In the genomic region with DNA sequence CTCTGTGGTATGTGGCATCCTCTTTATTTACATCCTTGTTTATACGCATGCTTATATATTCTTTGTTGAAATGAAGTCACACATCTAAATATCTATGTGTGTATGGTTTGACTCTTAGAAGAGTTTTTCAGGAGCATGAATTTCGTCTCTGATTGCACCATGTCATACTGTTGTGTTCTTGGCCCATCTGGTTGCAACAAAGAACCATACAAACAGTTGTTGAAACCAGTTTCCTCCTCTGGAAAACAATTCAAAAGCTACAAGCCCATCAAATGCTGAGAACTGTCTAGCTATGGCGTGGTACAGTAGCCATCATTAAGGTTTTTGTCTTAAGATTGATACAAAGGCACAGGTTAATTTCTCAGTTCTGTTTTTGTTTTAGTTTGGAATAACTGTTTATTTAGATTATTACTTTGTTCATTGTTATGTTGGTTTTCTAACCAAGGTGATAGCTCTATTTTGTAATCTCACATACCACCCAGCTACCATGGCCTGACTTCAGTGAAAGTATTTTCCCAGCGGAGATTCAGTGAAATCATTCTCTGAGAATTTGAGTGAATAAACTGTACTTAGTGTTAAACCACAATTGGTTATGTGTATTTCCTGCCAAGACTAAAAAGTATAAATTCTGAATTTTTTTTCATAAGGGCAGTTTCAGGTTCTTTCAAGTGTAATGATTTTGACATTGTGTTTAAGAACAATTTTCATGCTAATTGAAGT, we compare ENCODE assay signal across 27 cellular contexts.
DNase-seq lines count a peak whose midpoint lies in the region; ATAC-seq, FAIRE-seq and TF ChIP-seq lines count a peak whose summit lies in the region.
"Had no signal": no experiment of that assay in that cellular context is flagged by ENCODE, and none has a peak within 500 bp of the region (broad histone marks: within the 10 kb centered on the region; RNA-seq: fewer than 3 reads in every experiment).

No MANE protein-coding gene starts in this region.

- peak; percentile 18 for DNase-seq in GM04504 (ENCODE audit: low read depth)
- DNase-seq in amniotic epithelial cell (ENCODE audit: low read depth), result peak; percentile 96
- peak; percentile 51 for DNase-seq in fibroblast of villous mesenchyme (ENCODE audit: low read depth)
- peak; percentile 41 for DNase-seq in stromal cell of bone marrow (ENCODE audit: low read depth)
- no peak for DNase-seq in activated CD8-positive, alpha-beta memory T cell treated with anti-CD3 and anti-CD28 coated beads, Interleukin-2, amount 10 ng/mL, durations not matched to agents 7 days and 5 days
- no peak for DNase-seq in GM19239 (ENCODE audit: insufficient read length, low spot score)
- no peak for DNase-seq in iPS-NIHi11 (ENCODE audit: low spot score)
- DNase-seq: activated CD4-positive, alpha-beta T cell treated with anti-CD3 and anti-CD28 coated beads, Interleukin-2, amount 50 U/mL, for 4 hours; activated naive CD4-positive, alpha-beta T cell treated with anti-CD3 and anti-CD28 coated beads, Interleukin-2, amount 10 ng/mL, durations not matched to agents 7 days and 5 days; activated T-cell treated with anti-CD3 and anti-CD28 coated beads, Interleukin-2, amount 50 U/mL, for 1 hour; BE2C; body of pancreas; Calu3; gastrocnemius medialis; MM.1S; NCI-H1694; NCI-H774; PC-9; psoas muscle; SJCRH30; stimulated activated CD4-positive, alpha-beta T cell treated with anti-CD3 and anti-CD28 coated beads, Interleukin-15, amount 100 ng/mL, for 24 hours had no signal

- H3K4me1 Mint-ChIP-seq in activated CD8-positive, alpha-beta memory T cell treated with anti-CD3 and anti-CD28 coated beads, Interleukin-2, amount 10 ng/mL, durations not matched to agents 7 days and 5 days, result no peaks in the 10 kb centered on the region
- H3K4me1 Mint-ChIP-seq: activated naive CD4-positive, alpha-beta T cell treated with anti-CD3 and anti-CD28 coated beads, Interleukin-2, amount 10 ng/mL, durations not matched to agents 7 days and 5 days; neural progenitor cell; stimulated activated effector memory CD8-positive, alpha-beta T cell treated with anti-CD3 and anti-CD28 coated beads, Interleukin-12 subunit alpha, Interleukin-12 subunit beta, amount 100 ng/mL, for 72 hours had no signal

- CTCF ChIA-PET in activated CD8-positive, alpha-beta memory T cell treated with anti-CD3 and anti-CD28 coated beads, Interleukin-2, amount 10 ng/mL, durations not matched to agents 7 days and 5 days (lab: Charles Lee), result no interaction called here

- no peak overlapping the region for H3K4me3 ChIP-seq in fibroblast of villous mesenchyme (ENCODE audit: low read depth, low read length)
- H3K4me3 ChIP-seq: body of pancreas, coronary artery, gastrocnemius medialis, HAP-1, neural progenitor cell, PC-9, psoas muscle, SJCRH30 had no signal

- H3K27me3 Mint-ChIP-seq in activated CD8-positive, alpha-beta memory T cell treated with anti-CD3 and anti-CD28 coated beads, Interleukin-2, amount 10 ng/mL, durations not matched to agents 7 days and 5 days, result no peaks in the 10 kb centered on the region
- H3K27me3 Mint-ChIP-seq: activated naive CD4-positive, alpha-beta T cell treated with anti-CD3 and anti-CD28 coated beads, Interleukin-2, amount 10 ng/mL, durations not matched to agents 7 days and 5 days had no signal

- no peak for FAIRE-seq in GM19239 (lab: Jason Lieb, UNC)
- FAIRE-seq: GM12892 had no signal

- no peaks in the 10 kb centered on the region for H3K9me3 Mint-ChIP-seq in activated CD8-positive, alpha-beta memory T cell treated with anti-CD3 and anti-CD28 coated beads, Interleukin-2, amount 10 ng/mL, durations not matched to agents 7 days and 5 days (ENCODE audit: low read depth)
- H3K9me3 Mint-ChIP-seq: neural progenitor cell; T-helper 1 cell treated with Interleukin-12 subunit alpha and Interleukin-12 subunit beta and Interleukin-4 antibody, amounts not matched to agents 30 μg/mL and 1 μg/mL, for 36 hours had no signal

- no peak overlapping the region for H3K27ac Mint-ChIP-seq in activated CD8-positive, alpha-beta memory T cell treated with anti-CD3 and anti-CD28 coated beads, Interleukin-2, amount 10 ng/mL, durations not matched to agents 7 days and 5 days
- H3K27ac Mint-ChIP-seq: activated naive CD4-positive, alpha-beta T cell treated with anti-CD3 and anti-CD28 coated beads, Interleukin-2, amount 10 ng/mL, durations not matched to agents 7 days and 5 days; neural progenitor cell; stimulated activated effector memory CD8-positive, alpha-beta T cell treated with anti-CD3 and anti-CD28 coated beads, Interleukin-12 subunit alpha, Interleukin-12 subunit beta, amount 100 ng/mL, for 72 hours; T-helper 1 cell treated with Interleukin-12 subunit alpha and Interleukin-12 subunit beta and Interleukin-4 antibody, amounts not matched to agents 30 μg/mL and 1 μg/mL, for 36 hours had no signal

- ATAC-seq in activated CD8-positive, alpha-beta memory T cell treated with anti-CD3 and anti-CD28 coated beads, Interleukin-2, amount 10 ng/mL, durations not matched to agents 7 days and 5 days, result no peak
- ATAC-seq: body of pancreas; gastrocnemius medialis; psoas muscle; stimulated activated effector memory CD8-positive, alpha-beta T cell treated with anti-CD3 and anti-CD28 coated beads, Interleukin-12 subunit alpha, Interleukin-12 subunit beta, amount 100 ng/mL, for 72 hours had no signal

- H3K4me3 Mint-ChIP-seq in activated CD8-positive, alpha-beta memory T cell treated with anti-CD3 and anti-CD28 coated beads, Interleukin-2, amount 10 ng/mL, durations not matched to agents 7 days and 5 days, result no peak overlapping the region
- H3K4me3 Mint-ChIP-seq: activated naive CD4-positive, alpha-beta T cell treated with anti-CD3 and anti-CD28 coated beads, Interleukin-2, amount 10 ng/mL, durations not matched to agents 7 days and 5 days; neural progenitor cell; stimulated activated effector memory CD8-positive, alpha-beta T cell treated with anti-CD3 and anti-CD28 coated beads, Interleukin-12 subunit alpha, Interleukin-12 subunit beta, amount 100 ng/mL, for 72 hours; T-helper 1 cell treated with Interleukin-12 subunit alpha and Interleukin-12 subunit beta and Interleukin-4 antibody, amounts not matched to agents 30 μg/mL and 1 μg/mL, for 36 hours had no signal

- no peaks in the 10 kb centered on the region for H3K36me3 Mint-ChIP-seq in activated CD8-positive, alpha-beta memory T cell treated with anti-CD3 and anti-CD28 coated beads, Interleukin-2, amount 10 ng/mL, durations not matched to agents 7 days and 5 days
- H3K36me3 Mint-ChIP-seq: activated naive CD4-positive, alpha-beta T cell treated with anti-CD3 and anti-CD28 coated beads, Interleukin-2, amount 10 ng/mL, durations not matched to agents 7 days and 5 days; neural progenitor cell; stimulated activated effector memory CD8-positive, alpha-beta T cell treated with anti-CD3 and anti-CD28 coated beads, Interleukin-12 subunit alpha, Interleukin-12 subunit beta, amount 100 ng/mL, for 72 hours had no signal

- TF ChIP-seq CTCF in fibroblast of villous mesenchyme (IDR thresholded peaks at IDR 0.05; ENCODE audit: insufficient read depth, low read depth, low read length), result no peak

Comparison
In these comparisons a context has a peak if more than half of its experiments do, and no peak if none do; other contexts are left out.
1. DNase-seq: peak in GM04504 (single experiment), amniotic epithelial cell (single experiment), fibroblast of villous mesenchyme (single experiment) and stromal cell of bone marrow (single experiment); none in activated CD8-positive, alpha-beta memory T cell treated with anti-CD3 and anti-CD28 coated beads, Interleukin-2, amount 10 ng/mL, durations not matched to agents 7 days and 5 days (single experiment), GM19239 (single experiment) and iPS-NIHi11 (single experiment).